ENCODE assay signal across 1 cellular context in genomic region chr7:151340794-151341356, GRCh38.
A peak's percentile ranks its signal among the peaks of the same experiment; 100 is the strongest.
TF ChIP-seq lines count a peak whose summit lies in the region.

No MANE protein-coding gene starts in this region.

TF ChIP-seq in K562, 482 proteins besides CTCF, POLR2A, EP300 and RAD21 (continued from another document):
- TF ChIP-seq PRDM10 (IDR thresholded peaks at IDR 0.05; ENCODE audit: partially characterized antibody), result peak; percentile 46
